In the genomic region with DNA sequence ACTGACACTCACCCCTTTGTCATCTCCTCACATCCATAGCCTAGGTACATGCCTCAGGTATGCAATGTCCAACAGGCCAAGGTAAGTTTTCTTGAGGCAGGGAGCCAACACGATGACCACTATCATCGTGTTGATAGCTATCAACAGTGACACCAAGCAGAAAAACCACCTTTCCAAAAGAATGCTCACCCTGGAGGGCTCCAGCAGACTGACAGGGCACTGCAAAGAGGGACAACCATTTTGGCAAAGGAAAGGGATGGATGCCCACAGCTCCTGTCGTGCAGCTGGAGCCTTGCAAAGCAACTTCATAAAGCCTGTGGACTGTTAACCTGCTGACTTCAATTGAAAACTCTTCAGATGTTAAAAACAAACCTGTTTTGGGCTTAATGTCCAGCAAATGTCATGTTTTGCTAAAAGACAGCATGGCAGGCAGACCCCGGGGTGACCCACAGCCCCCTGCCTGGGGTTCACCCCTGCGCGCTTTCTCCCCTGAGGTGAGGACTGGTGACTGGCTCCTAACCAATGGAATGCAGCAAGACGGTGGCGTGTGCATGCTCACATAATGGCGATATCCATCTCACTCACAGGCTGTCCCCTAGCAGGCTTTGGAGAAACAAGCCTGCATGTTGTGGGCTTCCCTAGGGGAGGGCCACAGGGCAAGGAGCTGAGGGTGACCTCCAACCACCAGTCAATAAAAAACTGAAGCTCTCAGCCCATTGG, we compare ENCODE assay signal across 19 cellular contexts.
"Had no signal": no experiment of that assay in that cellular context is flagged by ENCODE, and none has a peak within 500 bp of the region (broad histone marks: within the 10 kb centered on the region; RNA-seq: fewer than 3 reads in every experiment).

No MANE protein-coding gene starts in this region.

- H3K9me3 Mint-ChIP-seq: neural progenitor cell; stimulated activated naive B cell treated with anti-CD40 and anti-IgM and Interleukin-4, amounts not matched to agents 10 μg/mL and 1 μg/mL and 100 μg/mL, for 72 hours; stimulated activated naive CD8-positive, alpha-beta T cell treated with anti-CD3 and anti-CD28 coated beads, Interleukin-15, amount 100 ng/mL, for 72 hours had no signal

- H3K4me2 ChIP-seq: neural progenitor cell, smooth muscle cell had no signal

- H3K4me1 ChIP-seq: heart left ventricle, neural progenitor cell, tibial nerve had no signal

- H3K9me3 ChIP-seq: heart left ventricle, ovary, right atrium auricular region, testis, tibial nerve had no signal

- H3K36me3 ChIP-seq: heart left ventricle, neural progenitor cell, ovary, right atrium auricular region, tibial nerve had no signal

- H3K27ac Mint-ChIP-seq: naive thymus-derived CD8-positive, alpha-beta T cell; neural progenitor cell; stimulated activated naive B cell treated with anti-CD40 and anti-IgM and Interleukin-4, amounts not matched to agents 10 μg/mL and 1 μg/mL and 100 μg/mL, for 72 hours; stimulated activated naive CD8-positive, alpha-beta T cell treated with anti-CD3 and anti-CD28 coated beads, Interleukin-15, amount 100 ng/mL, for 72 hours had no signal

- H3K4me3 Mint-ChIP-seq: naive thymus-derived CD8-positive, alpha-beta T cell; neural progenitor cell; stimulated activated naive B cell treated with anti-CD40 and anti-IgM and Interleukin-4, amounts not matched to agents 10 μg/mL and 1 μg/mL and 100 μg/mL, for 72 hours; stimulated activated naive CD8-positive, alpha-beta T cell treated with anti-CD3 and anti-CD28 coated beads, Interleukin-15, amount 100 ng/mL, for 72 hours had no signal

- DNase-seq: effector CD4-positive, alpha-beta T cell; foreskin melanocyte; heart left ventricle; hippocampal formation; kidney glomerular epithelial cell; mammary epithelial cell; mucosa of descending colon; nucleus accumbens; ovary; stimulated activated CD4-positive, alpha-beta T cell treated with anti-CD3 and anti-CD28 coated beads, Interleukin-4, amount 100 ng/mL, for 24 hours; stimulated activated naive B cell treated with anti-CD40 and anti-IgM and Interleukin-4, amounts not matched to agents 10 μg/mL and 1 μg/mL and 100 μg/mL, for 72 hours; stimulated activated naive CD8-positive, alpha-beta T cell treated with anti-CD3 and anti-CD28 coated beads, Interleukin-15, amount 100 ng/mL, for 72 hours; testis had no signal

- H3K4me3 ChIP-seq: coronary artery, heart left ventricle, mucosa of descending colon, neural progenitor cell, ovary, right atrium auricular region, smooth muscle cell, testis, tibial nerve had no signal

- H2AFZ ChIP-seq: neural progenitor cell had no signal

- H3K9ac ChIP-seq: neural progenitor cell had no signal

- H3K36me3 Mint-ChIP-seq: naive thymus-derived CD8-positive, alpha-beta T cell; neural progenitor cell; stimulated activated naive B cell treated with anti-CD40 and anti-IgM and Interleukin-4, amounts not matched to agents 10 μg/mL and 1 μg/mL and 100 μg/mL, for 72 hours had no signal

- H3K27ac ChIP-seq: coronary artery, heart left ventricle, neural progenitor cell, ovary, right atrium auricular region, testis, tibial nerve had no signal

- H3K27me3 Mint-ChIP-seq: stimulated activated naive CD8-positive, alpha-beta T cell treated with anti-CD3 and anti-CD28 coated beads, Interleukin-15, amount 100 ng/mL, for 72 hours had no signal

- ATAC-seq: heart left ventricle; mucosa of descending colon; naive thymus-derived CD8-positive, alpha-beta T cell; stimulated activated naive B cell treated with anti-CD40 and anti-IgM and Interleukin-4, amounts not matched to agents 10 μg/mL and 1 μg/mL and 100 μg/mL, for 72 hours; stimulated activated naive CD8-positive, alpha-beta T cell treated with anti-CD3 and anti-CD28 coated beads, Interleukin-15, amount 100 ng/mL, for 72 hours had no signal

- H3K4me1 Mint-ChIP-seq: naive thymus-derived CD8-positive, alpha-beta T cell; neural progenitor cell; stimulated activated naive CD8-positive, alpha-beta T cell treated with anti-CD3 and anti-CD28 coated beads, Interleukin-15, amount 100 ng/mL, for 72 hours had no signal

- H3K27me3 ChIP-seq: neural progenitor cell, ovary, right atrium auricular region, testis, tibial nerve had no signal
